Comparison of ENCODE assay signal across 31 cellular contexts in genomic region chr9:132125361-132125760, GRCh38.
"Had no signal": no experiment of that assay in that cellular context is flagged by ENCODE, and none has a peak within 500 bp of the region (broad histone marks: within the 10 kb centered on the region; RNA-seq: fewer than 3 reads in every experiment).

No MANE protein-coding gene starts in this region.

- H3K36me3 Mint-ChIP-seq: activated CD4-positive, alpha-beta memory T cell treated with anti-CD3 and anti-CD28 coated beads for 36 hours; activated naive CD4-positive, alpha-beta T cell treated with anti-CD3 and anti-CD28 coated beads, Interleukin-2, amount 10 ng/mL, durations not matched to agents 7 days and 5 days; activated naive CD8-positive, alpha-beta T cell treated with anti-CD3 and anti-CD28 coated beads, Interleukin-2, amount 10 ng/mL, durations not matched to agents 7 days and 5 days; brain; natural killer cell treated with Interleukin-12 subunit alpha and Interleukin-12 subunit beta and Interleukin-15 and Interleukin-18, amount 100 ng/mL, for 72 hours; stimulated activated memory B cell treated with anti-CD40 and anti-IgM and Interleukin-4, amounts not matched to agents 10 μg/mL and 1 μg/mL and 100 μg/mL, for 72 hours had no signal

- H3K4me1 ChIP-seq: ascending aorta, gastroesophageal sphincter, right atrium auricular region, vagina had no signal

- H3K9me3 ChIP-seq: ascending aorta, gastroesophageal sphincter, mucosa of descending colon, right atrium auricular region, stomach, thyroid gland, upper lobe of left lung, vagina had no signal

- H3K27ac Mint-ChIP-seq: activated CD4-positive, alpha-beta memory T cell treated with anti-CD3 and anti-CD28 coated beads for 36 hours; activated naive CD4-positive, alpha-beta T cell treated with anti-CD3 and anti-CD28 coated beads, Interleukin-2, amount 10 ng/mL, durations not matched to agents 7 days and 5 days; activated naive CD8-positive, alpha-beta T cell treated with anti-CD3 and anti-CD28 coated beads, Interleukin-2, amount 10 ng/mL, durations not matched to agents 7 days and 5 days; natural killer cell treated with Interleukin-12 subunit alpha and Interleukin-12 subunit beta and Interleukin-15 and Interleukin-18, amount 100 ng/mL, for 72 hours; stimulated activated memory B cell treated with anti-CD40 and anti-IgM and Interleukin-4, amounts not matched to agents 10 μg/mL and 1 μg/mL and 100 μg/mL, for 72 hours had no signal

- H3K4me3 Mint-ChIP-seq: activated naive CD4-positive, alpha-beta T cell treated with anti-CD3 and anti-CD28 coated beads, Interleukin-2, amount 10 ng/mL, durations not matched to agents 7 days and 5 days; brain; stimulated activated memory B cell treated with anti-CD40 and anti-IgM and Interleukin-4, amounts not matched to agents 10 μg/mL and 1 μg/mL and 100 μg/mL, for 72 hours had no signal

- H3K36me3 ChIP-seq: ascending aorta, cardiac muscle cell, gastroesophageal sphincter, right atrium auricular region, stomach, thyroid gland, upper lobe of left lung, vagina, WERI-Rb-1 had no signal

- H3K27ac ChIP-seq: ascending aorta, cardiac muscle cell, gastroesophageal sphincter, right atrium auricular region, stomach, thyroid gland, vagina, WERI-Rb-1 had no signal

- H3K27me3 ChIP-seq: ascending aorta, right atrium auricular region, thyroid gland, upper lobe of left lung, vagina had no signal

- H3K9me3 Mint-ChIP-seq: activated CD4-positive, alpha-beta memory T cell treated with anti-CD3 and anti-CD28 coated beads for 36 hours; activated naive CD4-positive, alpha-beta T cell treated with anti-CD3 and anti-CD28 coated beads, Interleukin-2, amount 10 ng/mL, durations not matched to agents 7 days and 5 days; activated naive CD8-positive, alpha-beta T cell treated with anti-CD3 and anti-CD28 coated beads, Interleukin-2, amount 10 ng/mL, durations not matched to agents 7 days and 5 days; brain; effector memory CD8-positive, alpha-beta T cell; natural killer cell treated with Interleukin-12 subunit alpha and Interleukin-12 subunit beta and Interleukin-15 and Interleukin-18, amount 100 ng/mL, for 72 hours had no signal

- H3K4me3 ChIP-seq: ascending aorta, cardiac muscle cell, gastroesophageal sphincter, mucosa of descending colon, right atrium auricular region, smooth muscle cell, stomach, thyroid gland, vagina had no signal

- DNase-seq: activated CD4-positive, alpha-beta T cell treated with anti-CD3 and anti-CD28 coated beads, Interleukin-2, amount 10 ng/mL, durations not matched to agents 24 days and 14 days; activated CD4-positive, CD25-positive, alpha-beta regulatory T cell treated with anti-CD3 and anti-CD28 coated beads, Interleukin-2, amount 50 U/mL, for 72 hours; activated CD8-positive, alpha-beta memory T cell treated with anti-CD3 and anti-CD28 coated beads, Interleukin-2, amount 50 U/mL, for 4 hours; activated gamma-delta T cell; activated naive CD4-positive, alpha-beta T cell treated with anti-CD3 and anti-CD28 coated beads, Interleukin-2, amount 10 ng/mL, durations not matched to agents 7 days and 5 days; activated naive CD8-positive, alpha-beta T cell treated with anti-CD3 and anti-CD28 coated beads, Interleukin-2, amount 10 ng/mL, durations not matched to agents 7 days and 5 days; activated T-cell treated with anti-CD3 and anti-CD28 coated beads, Interleukin-2, amount 50 U/mL, for 1 hour; cerebellar nuclear complex; cortex of kidney; effector memory CD8-positive, alpha-beta T cell; head of caudate nucleus; hippocampal formation; left cardiac atrium; left ventricle myocardium superior; mucosa of descending colon; stimulated activated CD4-positive, alpha-beta T cell treated with anti-CD3 and anti-CD28 coated beads, Interleukin-1b, Interleukin-23, amount 100 ng/mL, for 48 hours; stimulated activated CD4-positive, alpha-beta T cell treated with anti-CD3 and anti-CD28 coated beads, Interleukin-4, amount 100 ng/mL, for 4 hours; stomach; WERI-Rb-1 had no signal

- ATAC-seq: effector memory CD8-positive, alpha-beta T cell; gastroesophageal sphincter; left cardiac atrium; left ventricle myocardium superior; mucosa of descending colon; natural killer cell treated with Interleukin-12 subunit alpha and Interleukin-12 subunit beta and Interleukin-15 and Interleukin-18, amount 100 ng/mL, for 72 hours; stimulated activated memory B cell treated with anti-CD40 and anti-IgM and Interleukin-4, amounts not matched to agents 10 μg/mL and 1 μg/mL and 100 μg/mL, for 72 hours had no signal
